Comparison of ENCODE assay signal across 26 cellular contexts in the genomic region with DNA sequence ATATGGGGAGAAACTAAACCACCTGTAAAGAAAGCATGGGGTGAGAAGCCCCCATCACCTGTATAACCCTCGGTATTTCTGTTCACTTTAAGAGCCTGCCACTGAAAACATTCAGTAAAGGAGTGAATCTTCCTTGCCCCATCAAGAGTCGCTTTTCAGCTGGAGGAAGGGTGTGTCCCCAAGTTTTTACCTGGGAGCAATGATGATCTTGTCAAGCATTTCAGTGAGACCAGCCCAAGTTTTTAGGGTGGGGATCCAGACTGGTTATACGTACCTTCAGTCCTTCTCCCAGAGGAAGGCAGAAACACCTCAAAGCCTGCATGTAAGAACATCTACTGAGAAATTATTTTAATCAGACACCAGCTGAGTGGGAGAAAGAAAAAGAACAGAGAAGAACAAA. TPM values are rescaled to one million over a fixed set of nuclear protein-coding genes. Genes with fewer than 3 reads are reported as not detected.
"Had no signal": no experiment of that assay in that cellular context is flagged by ENCODE, and none has a peak within 500 bp of the region (broad histone marks: within the 10 kb centered on the region; RNA-seq: fewer than 3 reads in every experiment).

A gene (plus strand): TSS at position 301 of the 400 bp plus-strand sequence. CDS start 141 bp downstream, outside the sequence.

- H3K36me3 ChIP-seq: MG63 had no signal

- H3K27ac ChIP-seq: PC-9 had no signal

- H3K9me3 ChIP-seq: MG63 had no signal

- H3K4me3 Mint-ChIP-seq: activated CD8-positive, alpha-beta T cell treated with anti-CD3 and anti-CD28 coated beads, Interleukin-2, amount 10 ng/mL, durations not matched to agents 7 days and 5 days; T-helper 17 cell; WTC11 had no signal

- DNase-seq: activated CD4-positive, alpha-beta T cell treated with anti-CD3 and anti-CD28 coated beads for 48 hours; activated CD4-positive, alpha-beta T cell treated with anti-CD3 and anti-CD28 coated beads, Interleukin-2, amount 50 U/mL, for 4 hours; activated CD4-positive, CD25-positive, alpha-beta regulatory T cell treated with anti-CD3 and anti-CD28 coated beads, Interleukin-2, amount 50 U/mL, for 72 hours; activated CD8-positive, alpha-beta memory T cell treated with anti-CD3 and anti-CD28 coated beads, Interleukin-2, amount 50 U/mL, for 48 hours; activated CD8-positive, alpha-beta T cell treated with anti-CD3 and anti-CD28 coated beads, Interleukin-2, amount 10 ng/mL, durations not matched to agents 7 days and 5 days; activated naive CD4-positive, alpha-beta T cell treated with anti-CD3 and anti-CD28 coated beads, Interleukin-2, amount 50 U/mL, for 16 hours; activated T-cell treated with anti-CD3 and anti-CD28 coated beads, Interleukin-2, amount 50 U/mL, for 1 hour; aorta; IMR-90; KBM-7; MG63; NCI-H1105; NCI-H1436; NCI-H1694 treated with DMSO at 0.1 percent for 48 hours; NCI-H2029 treated with DMSO at 0.1 percent for 48 hours; NCI-H345; NCI-H510A; NCI-H526 treated with DMSO at 0.1 percent for 48 hours; NK-92 treated with Interleukin-12 subunit alpha and Interleukin-12 subunit beta, amount 100 ng/mL, for 24 hours; PC-9; SHP77 treated with DMSO at 0.1 percent for 48 hours; T-helper 17 cell; T-helper 9 cell had no signal

- H3K27ac Mint-ChIP-seq: activated CD8-positive, alpha-beta T cell treated with anti-CD3 and anti-CD28 coated beads, Interleukin-2, amount 10 ng/mL, durations not matched to agents 7 days and 5 days; T-helper 17 cell; WTC11 had no signal

- H3K9me3 Mint-ChIP-seq: WTC11 had no signal

- H2AFZ ChIP-seq: PC-9 had no signal

- H3K4me3 ChIP-seq: MG63, PC-9 had no signal

- H3K4me2 ChIP-seq: PC-9 had no signal

- H3K27me3 ChIP-seq: MG63 had no signal

- H3K4me1 Mint-ChIP-seq: T-helper 17 cell had no signal

- H3K36me3 Mint-ChIP-seq: WTC11 had no signal

- H3K27me3 Mint-ChIP-seq: T-helper 17 cell had no signal

- ATAC-seq: activated CD8-positive, alpha-beta T cell treated with anti-CD3 and anti-CD28 coated beads, Interleukin-2, amount 10 ng/mL, durations not matched to agents 7 days and 5 days; T-helper 17 cell; WTC11 had no signal

RNA-seq across cellular contexts. Expression of the gene that starts here (rescaled TPM):
- total RNA-seq: activated CD8-positive, alpha-beta T cell treated with anti-CD3 and anti-CD28 coated beads, Interleukin-2, amount 10 ng/mL, durations not matched to agents 7 days and 5 days; aorta; IMR-90; LHCN-M2; PC-9; SK-MEL-5; T-helper 17 cell had no signal
- polyA plus RNA-seq: aorta, IMR-90 had no signal
